In the genomic region with DNA sequence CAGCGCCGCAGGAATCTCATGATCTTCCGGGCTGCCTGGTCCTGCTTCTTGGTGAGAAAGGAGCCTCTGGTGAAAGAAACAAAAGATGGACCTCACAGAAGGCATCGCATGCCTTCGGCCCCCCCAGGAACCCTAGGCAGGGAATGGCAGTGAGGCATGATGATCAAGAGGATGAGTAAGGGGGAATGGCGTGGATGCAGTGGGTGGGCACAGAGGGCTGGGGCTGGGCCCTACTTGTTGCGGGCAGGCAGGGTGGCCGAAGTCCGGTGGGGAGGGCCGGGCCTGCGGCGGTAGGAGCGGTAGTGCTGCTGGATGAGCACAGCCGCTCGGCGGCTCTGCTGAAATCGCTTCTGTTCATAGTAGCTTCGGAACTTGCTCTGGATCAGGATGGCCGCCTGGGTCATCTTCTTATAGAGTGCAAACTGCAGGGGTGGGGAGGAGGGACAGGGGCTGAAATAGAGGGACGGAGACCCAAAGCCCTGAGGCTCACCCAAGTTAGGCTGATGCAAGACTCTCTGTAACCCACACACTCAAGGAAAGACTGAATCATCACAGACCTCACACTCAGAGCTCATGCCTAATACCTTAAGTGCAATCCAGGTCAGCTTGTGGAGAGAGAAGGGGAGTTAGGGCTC, we compare ENCODE assay signal across 7 cellular contexts. TPM values are rescaled to one million over a fixed set of nuclear protein-coding genes. Genes with fewer than 3 reads are reported as not detected.
DNase-seq lines count a peak whose midpoint lies in the region; ATAC-seq and TF ChIP-seq lines count a peak whose summit lies in the region.

No MANE protein-coding gene starts in this region.

- no peaks in the 10 kb centered on the region for H4K20me1 ChIP-seq in OCI-LY3 (ENCODE audit: insufficient read depth, low read length)
- no peaks in the 10 kb centered on the region for H4K20me1 ChIP-seq in neural cell (ENCODE audit: insufficient read depth)

- no peak overlapping the region for H2AFZ ChIP-seq in OCI-LY3 (ENCODE audit: low read depth, low read length)
- H2AFZ ChIP-seq in neural cell (ENCODE audit: low read depth, low read length): no peak overlapping the region

- no peaks in the 10 kb centered on the region for H3K27me3 Mint-ChIP-seq in dendritic cell treated with granulocyte-macrophage colony-stimulating factor and Interleukin-4, amounts not matched to agents 40 ng/mL and 50 ng/mL, for 4 days

- ATAC-seq in HG02870 (IDR thresholded peaks at IDR 0.05; ENCODE audit: unreplicated experiment) (no peak), HG03159 (IDR thresholded peaks at IDR 0.05; ENCODE audit: unreplicated experiment) (no peak), HG02885 (IDR thresholded peaks at IDR 0.05; ENCODE audit: poor library complexity, unreplicated experiment) (no peak)

- no peak for DNase-seq in GM12864 (ENCODE audit: low read depth)

- no peak for TF ChIP-seq RAD21 in neural cell (conservative IDR thresholded peaks at IDR 0.05)

- H3K9me2 ChIP-seq in neural cell (ENCODE audit: insufficient read depth, low read length): no peaks in the 10 kb centered on the region

- H3K36me3 ChIP-seq in OCI-LY3 (replicated peaks; ENCODE audit: low read depth, low read length) (peaks cover 17% of the 10 kb centered on the region), neural cell (ENCODE audit: insufficient read depth, low read length) (no peaks in the 10 kb centered on the region)

- no peak for TF ChIP-seq CTCF in GM12864 (IDR thresholded peaks at IDR 0.05; ENCODE audit: low read depth, low read length, missing control alignments)
- TF ChIP-seq CTCF in OCI-LY3 (IDR thresholded peaks at IDR 0.05; ENCODE audit: low read depth, low read length): no peak
- no peak for TF ChIP-seq CTCF in neural cell (IDR thresholded peaks at IDR 0.05; ENCODE audit: poor library complexity, severe bottlenecking)

- peaks cover 18% of the 10 kb centered on the region for H3K4me1 ChIP-seq in OCI-LY3 (ENCODE audit: low read length)

- no peaks in the 10 kb centered on the region for H3K27me3 ChIP-seq in OCI-LY3 (ENCODE audit: low read depth, low read length)
- no peaks in the 10 kb centered on the region for H3K27me3 ChIP-seq in neural cell (ENCODE audit: insufficient read depth, low read depth, low read length)

- H3K9me3 Mint-ChIP-seq in dendritic cell treated with granulocyte-macrophage colony-stimulating factor and Interleukin-4, amounts not matched to agents 40 ng/mL and 50 ng/mL, for 4 days: no peaks in the 10 kb centered on the region

- H3K9me3 ChIP-seq in OCI-LY3 (ENCODE audit: insufficient read depth, low read length) (no peaks in the 10 kb centered on the region), neural cell (ENCODE audit: low read length) (no peaks in the 10 kb centered on the region)

- peak overlapping the region; percentile 87 for H3K4me3 ChIP-seq in GM12864 (ENCODE audit: low read depth, low read length)
- H3K4me3 ChIP-seq in OCI-LY3 (ENCODE audit: low read length): 0 out of 2 replicates have a peak overlapping the region, but pooled peaks have one; percentile 99
- peak overlapping the region; percentile 71 for H3K4me3 ChIP-seq in neural cell (ENCODE audit: low read length)

- H3K79me2 ChIP-seq in OCI-LY3 (ENCODE audit: low read length): peaks cover 14% of the 10 kb centered on the region
- no peaks in the 10 kb centered on the region for H3K79me2 ChIP-seq in neural cell (replicated peaks; ENCODE audit: insufficient read depth, low read length)

- H3K4me3 Mint-ChIP-seq in dendritic cell treated with granulocyte-macrophage colony-stimulating factor and Interleukin-4, amounts not matched to agents 40 ng/mL and 50 ng/mL, for 4 days: peak overlapping the region; percentile 5

- no peak overlapping the region for H3K4me2 ChIP-seq in OCI-LY3 (ENCODE audit: low read length)
- H3K4me2 ChIP-seq in neural cell (ENCODE audit: low read length): peak overlapping the region; percentile 86

- H3F3A ChIP-seq in neural cell (ENCODE audit: insufficient read depth, low read length, poor library complexity, severe bottlenecking): peaks cover 9% of the 10 kb centered on the region

- H3K9ac ChIP-seq in OCI-LY3 (ENCODE audit: low read length): no peak overlapping the region
- peak overlapping the region; percentile 89 for H3K9ac ChIP-seq in neural cell (ENCODE audit: low read length)

- H3K4me1 Mint-ChIP-seq in dendritic cell treated with granulocyte-macrophage colony-stimulating factor and Interleukin-4, amounts not matched to agents 40 ng/mL and 50 ng/mL, for 4 days (ENCODE audit: low read depth): peaks cover 43% of the 10 kb centered on the region

- H3K27ac Mint-ChIP-seq in dendritic cell treated with granulocyte-macrophage colony-stimulating factor and Interleukin-4, amounts not matched to agents 40 ng/mL and 50 ng/mL, for 4 days: no peak overlapping the region

- intact Hi-C loops in dendritic cell treated with granulocyte-macrophage colony-stimulating factor and Interleukin-4, amounts not matched to agents 40 ng/mL and 50 ng/mL, for 4 days (cut with micrococcal nuclease): no loop called here

- H3K27ac ChIP-seq in OCI-LY3 (ENCODE audit: low read length): no peak overlapping the region
- peak overlapping the region; percentile 97 for H3K27ac ChIP-seq in neural cell (ENCODE audit: low read length)

- peaks cover 27% of the 10 kb centered on the region for H3K36me3 Mint-ChIP-seq in dendritic cell treated with granulocyte-macrophage colony-stimulating factor and Interleukin-4, amounts not matched to agents 40 ng/mL and 50 ng/mL, for 4 days (ENCODE audit: low read depth)

- no peak for TF ChIP-seq EP300 in neural cell (conservative IDR thresholded peaks at IDR 0.05; ENCODE audit: poor library complexity, severe bottlenecking)

TF ChIP-seq in neural cell, 6 proteins besides CTCF, POLR2A, EP300 and RAD21:
- TF ChIP-seq, protein P1, sequence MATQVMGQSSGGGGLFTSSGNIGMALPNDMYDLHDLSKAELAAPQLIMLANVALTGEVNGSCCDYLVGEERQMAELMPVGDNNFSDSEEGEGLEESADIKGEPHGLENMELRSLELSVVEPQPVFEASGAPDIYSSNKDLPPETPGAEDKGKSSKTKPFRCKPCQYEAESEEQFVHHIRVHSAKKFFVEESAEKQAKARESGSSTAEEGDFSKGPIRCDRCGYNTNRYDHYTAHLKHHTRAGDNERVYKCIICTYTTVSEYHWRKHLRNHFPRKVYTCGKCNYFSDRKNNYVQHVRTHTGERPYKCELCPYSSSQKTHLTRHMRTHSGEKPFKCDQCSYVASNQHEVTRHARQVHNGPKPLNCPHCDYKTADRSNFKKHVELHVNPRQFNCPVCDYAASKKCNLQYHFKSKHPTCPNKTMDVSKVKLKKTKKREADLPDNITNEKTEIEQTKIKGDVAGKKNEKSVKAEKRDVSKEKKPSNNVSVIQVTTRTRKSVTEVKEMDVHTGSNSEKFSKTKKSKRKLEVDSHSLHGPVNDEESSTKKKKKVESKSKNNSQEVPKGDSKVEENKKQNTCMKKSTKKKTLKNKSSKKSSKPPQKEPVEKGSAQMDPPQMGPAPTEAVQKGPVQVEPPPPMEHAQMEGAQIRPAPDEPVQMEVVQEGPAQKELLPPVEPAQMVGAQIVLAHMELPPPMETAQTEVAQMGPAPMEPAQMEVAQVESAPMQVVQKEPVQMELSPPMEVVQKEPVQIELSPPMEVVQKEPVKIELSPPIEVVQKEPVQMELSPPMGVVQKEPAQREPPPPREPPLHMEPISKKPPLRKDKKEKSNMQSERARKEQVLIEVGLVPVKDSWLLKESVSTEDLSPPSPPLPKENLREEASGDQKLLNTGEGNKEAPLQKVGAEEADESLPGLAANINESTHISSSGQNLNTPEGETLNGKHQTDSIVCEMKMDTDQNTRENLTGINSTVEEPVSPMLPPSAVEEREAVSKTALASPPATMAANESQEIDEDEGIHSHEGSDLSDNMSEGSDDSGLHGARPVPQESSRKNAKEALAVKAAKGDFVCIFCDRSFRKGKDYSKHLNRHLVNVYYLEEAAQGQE (IDR thresholded peaks at IDR 0.05; ENCODE audit: borderline replicate concordance): no peak
- TF ChIP-seq MXI1 (conservative IDR thresholded peaks at IDR 0.05; ENCODE audit: poor library complexity, severe bottlenecking) (no peak), TAF1 (IDR thresholded peaks at IDR 0.05; ENCODE audit: low read depth) (no peak), POLR2AphosphoS5 (IDR thresholded peaks at IDR 0.05) (no peak), SMC3 (conservative IDR thresholded peaks at IDR 0.05; ENCODE audit: poor library complexity) (no peak), EZH2 (IDR thresholded peaks at IDR 0.05; ENCODE audit: borderline replicate concordance, insufficient read depth, low read length, poor library complexity, severe bottlenecking) (no peak)
TF ChIP-seq in neural cell: peak in this region for 0.

RNA-seq across cellular contexts. Expression of a gene that starts 1.4 kb away (rescaled TPM):
- polyA plus RNA-seq in neural cell: 66.4 and 67.7 TPM in 2 replicates
- 27.5 and 32.4 TPM in 2 replicates for polyA minus RNA-seq in neural cell

RNA-seq across cellular contexts. Expression of a gene that starts 18.1 kb away (rescaled TPM):
- polyA plus RNA-seq in neural cell: 0.54 and 2.3 TPM in 2 replicates
- polyA minus RNA-seq in neural cell: 0.97 TPM in 1 of 2 replicates, not detected in the other

RNA-seq across cellular contexts. Expression of a gene that starts 18.4 kb away (rescaled TPM):
- polyA plus RNA-seq in neural cell: 3.7 and 7.3 TPM in 2 replicates
- polyA minus RNA-seq in neural cell: 5.8 and 9.8 TPM in 2 replicates

RNA-seq across cellular contexts. Expression of a gene that starts 20.7 kb away (rescaled TPM):
- polyA plus RNA-seq in neural cell: 145 and 230 TPM in 2 replicates
- 72.3 and 78.0 TPM in 2 replicates for polyA minus RNA-seq in neural cell

RNA-seq across cellular contexts. Expression of a gene that starts 28.3 kb away (rescaled TPM):
- polyA plus RNA-seq in neural cell: 0.38 TPM in 1 of 2 replicates, not detected in the other
- not detected in 2 replicates for polyA minus RNA-seq in neural cell
